14 cellular contexts compared by ENCODE assay signal in genomic region chr13:114338959-114339358, GRCh38.
"Had no signal": no experiment of that assay in that cellular context is flagged by ENCODE, and none has a peak within 500 bp of the region (broad histone marks: within the 10 kb centered on the region; RNA-seq: fewer than 3 reads in every experiment).

No MANE protein-coding gene starts in this region.

- H2AFZ ChIP-seq: PC-9 had no signal

- H3K4me3 Mint-ChIP-seq: activated CD4-positive, alpha-beta memory T cell treated with anti-CD3 and anti-CD28 coated beads for 36 hours; activated naive CD4-positive, alpha-beta T cell treated with anti-CD3 and anti-CD28 coated beads, Interleukin-2, amount 10 ng/mL, durations not matched to agents 7 days and 5 days; activated naive CD8-positive, alpha-beta T cell treated with anti-CD3 and anti-CD28 coated beads for 36 hours; T-helper 1 cell treated with Interleukin-12 subunit alpha and Interleukin-12 subunit beta and Interleukin-4 antibody, amounts not matched to agents 30 μg/mL and 1 μg/mL, for 36 hours had no signal

- H3K36me3 Mint-ChIP-seq: activated CD4-positive, alpha-beta memory T cell treated with anti-CD3 and anti-CD28 coated beads for 36 hours; activated naive CD4-positive, alpha-beta T cell treated with anti-CD3 and anti-CD28 coated beads, Interleukin-2, amount 10 ng/mL, durations not matched to agents 7 days and 5 days; activated naive CD8-positive, alpha-beta T cell treated with anti-CD3 and anti-CD28 coated beads for 36 hours had no signal

- H3K4me2 ChIP-seq: PC-9 had no signal

- H3K27ac Mint-ChIP-seq: activated CD4-positive, alpha-beta memory T cell treated with anti-CD3 and anti-CD28 coated beads for 36 hours; activated naive CD4-positive, alpha-beta T cell treated with anti-CD3 and anti-CD28 coated beads, Interleukin-2, amount 10 ng/mL, durations not matched to agents 7 days and 5 days; activated naive CD8-positive, alpha-beta T cell treated with anti-CD3 and anti-CD28 coated beads for 36 hours; activated T-helper 2 cell treated with anti-CD3 and anti-CD28 coated beads, Interferon-gamma antibody, Interleukin-2, Interleukin-4, amounts not matched to agents 10 μg/mL and 5 μg/mL and 100 μg/mL, durations not matched to agents 14 hours and 24 hours and 36 hours; T-helper 1 cell treated with Interleukin-12 subunit alpha and Interleukin-12 subunit beta and Interleukin-4 antibody, amounts not matched to agents 30 μg/mL and 1 μg/mL, for 36 hours had no signal

- H3K27me3 ChIP-seq: MG63 had no signal

- DNase-seq: activated CD4-positive, alpha-beta T cell treated with anti-CD3 and anti-CD28 coated beads for 48 hours; activated CD4-positive, CD25-positive, alpha-beta regulatory T cell treated with anti-CD3 and anti-CD28 coated beads, Interleukin-2, amount 50 U/mL, for 72 hours; activated CD8-positive, alpha-beta memory T cell treated with anti-CD3 and anti-CD28 coated beads for 24 hours; activated gamma-delta T cell treated with Interleukin-2 at 50 U/mL for 16 hours; activated naive CD4-positive, alpha-beta T cell treated with anti-CD3 and anti-CD28 coated beads, Interleukin-2, amount 10 ng/mL, durations not matched to agents 7 days and 5 days; activated naive CD8-positive, alpha-beta T cell treated with anti-CD3 and anti-CD28 coated beads for 36 hours; cerebellar nuclear complex; KBM-7; MG63; NCI-H1436 treated with DMSO at 0.1 percent for 48 hours; PC-9 had no signal

- H3K4me3 ChIP-seq: MG63, PC-9 had no signal

- H3K27ac ChIP-seq: PC-9 had no signal

- H3K9me3 Mint-ChIP-seq: activated CD4-positive, alpha-beta memory T cell treated with anti-CD3 and anti-CD28 coated beads for 36 hours; activated naive CD4-positive, alpha-beta T cell treated with anti-CD3 and anti-CD28 coated beads, Interleukin-2, amount 10 ng/mL, durations not matched to agents 7 days and 5 days; activated naive CD8-positive, alpha-beta T cell treated with anti-CD3 and anti-CD28 coated beads for 36 hours; T-helper 1 cell treated with Interleukin-12 subunit alpha and Interleukin-12 subunit beta and Interleukin-4 antibody, amounts not matched to agents 30 μg/mL and 1 μg/mL, for 36 hours had no signal

- H3K36me3 ChIP-seq: MG63 had no signal
